ENCODE assay signal across 1 cellular context in genomic region chr2:231957913-231958763, GRCh38.
TF ChIP-seq lines count a peak whose summit lies in the region.

No MANE protein-coding gene starts in this region.

TF ChIP-seq in HepG2, 621 proteins besides CTCF, POLR2A, EP300 and RAD21 (continued from another document and continues in another):
- TF ChIP-seq, protein P1, sequence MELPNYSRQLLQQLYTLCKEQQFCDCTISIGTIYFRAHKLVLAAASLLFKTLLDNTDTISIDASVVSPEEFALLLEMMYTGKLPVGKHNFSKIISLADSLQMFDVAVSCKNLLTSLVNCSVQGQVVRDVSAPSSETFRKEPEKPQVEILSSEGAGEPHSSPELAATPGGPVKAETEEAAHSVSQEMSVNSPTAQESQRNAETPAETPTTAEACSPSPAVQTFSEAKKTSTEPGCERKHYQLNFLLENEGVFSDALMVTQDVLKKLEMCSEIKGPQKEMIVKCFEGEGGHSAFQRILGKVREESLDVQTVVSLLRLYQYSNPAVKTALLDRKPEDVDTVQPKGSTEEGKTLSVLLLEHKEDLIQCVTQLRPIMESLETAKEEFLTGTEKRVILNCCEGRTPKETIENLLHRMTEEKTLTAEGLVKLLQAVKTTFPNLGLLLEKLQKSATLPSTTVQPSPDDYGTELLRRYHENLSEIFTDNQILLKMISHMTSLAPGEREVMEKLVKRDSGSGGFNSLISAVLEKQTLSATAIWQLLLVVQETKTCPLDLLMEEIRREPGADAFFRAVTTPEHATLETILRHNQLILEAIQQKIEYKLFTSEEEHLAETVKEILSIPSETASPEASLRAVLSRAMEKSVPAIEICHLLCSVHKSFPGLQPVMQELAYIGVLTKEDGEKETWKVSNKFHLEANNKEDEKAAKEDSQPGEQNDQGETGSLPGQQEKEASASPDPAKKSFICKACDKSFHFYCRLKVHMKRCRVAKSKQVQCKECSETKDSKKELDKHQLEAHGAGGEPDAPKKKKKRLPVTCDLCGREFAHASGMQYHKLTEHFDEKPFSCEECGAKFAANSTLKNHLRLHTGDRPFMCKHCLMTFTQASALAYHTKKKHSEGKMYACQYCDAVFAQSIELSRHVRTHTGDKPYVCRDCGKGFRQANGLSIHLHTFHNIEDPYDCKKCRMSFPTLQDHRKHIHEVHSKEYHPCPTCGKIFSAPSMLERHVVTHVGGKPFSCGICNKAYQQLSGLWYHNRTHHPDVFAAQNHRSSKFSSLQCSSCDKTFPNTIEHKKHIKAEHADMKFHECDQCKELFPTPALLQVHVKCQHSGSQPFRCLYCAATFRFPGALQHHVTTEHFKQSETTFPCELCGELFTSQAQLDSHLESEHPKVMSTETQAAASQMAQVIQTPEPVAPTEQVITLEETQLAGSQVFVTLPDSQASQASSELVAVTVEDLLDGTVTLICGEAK (IDR thresholded peaks at IDR 0.05) = no peak
- TF ChIP-seq, protein P1 (CRISPR knock-in tag; IDR thresholded peaks at IDR 0.05) = no peak
- TF ChIP-seq PRDM15 (CRISPR knock-in tag; IDR thresholded peaks at IDR 0.05) (no peak), ZNF567 (CRISPR knock-in tag; IDR thresholded peaks at IDR 0.05; ENCODE audit: borderline replicate concordance) (no peak), RAD51 (IDR thresholded peaks at IDR 0.05; ENCODE audit: borderline replicate concordance) (no peak), ZNF616 (CRISPR knock-in tag; IDR thresholded peaks at IDR 0.05; ENCODE audit: low read depth) (no peak), ZNF549 (CRISPR knock-in tag; IDR thresholded peaks at IDR 0.05) (no peak), TFAP4 (IDR thresholded peaks at IDR 0.05; ENCODE audit: borderline replicate concordance, low read depth) (no peak), NFKBIZ (CRISPR knock-in tag; IDR thresholded peaks at IDR 0.05) (0 out of 2 replicates have a peak, but pooled peaks have one; percentile 28), ZNF24 (IDR thresholded peaks at IDR 0.05) (no peak), SAFB2 (CRISPR knock-in tag; IDR thresholded peaks at IDR 0.05; ENCODE audit: borderline replicate concordance, low read depth) (no peak), ZNF710 (CRISPR knock-in tag; IDR thresholded peaks at IDR 0.05; ENCODE audit: borderline replicate concordance) (no peak), PLRG1 (conservative IDR thresholded peaks at IDR 0.05) (no peak), KLF12 (CRISPR knock-in tag; IDR thresholded peaks at IDR 0.05; ENCODE audit: borderline replicate concordance) (no peak), SRF (IDR thresholded peaks at IDR 0.05; ENCODE audit: low read depth, low read length) (no peak), ZNF432 (CRISPR knock-in tag; IDR thresholded peaks at IDR 0.05; ENCODE audit: borderline replicate concordance) (no peak), ZNF766 (CRISPR knock-in tag; IDR thresholded peaks at IDR 0.05; ENCODE audit: borderline replicate concordance) (no peak), ZNF850 (CRISPR knock-in tag; conservative IDR thresholded peaks at IDR 0.05) (no peak), SKIL (CRISPR knock-in tag; IDR thresholded peaks at IDR 0.05; ENCODE audit: borderline replicate concordance) (no peak), IKZF4 (CRISPR knock-in tag; IDR thresholded peaks at IDR 0.05; ENCODE audit: borderline replicate concordance, low read depth, not compliant biosample characterization) (no peak), ZNF674 (CRISPR knock-in tag; IDR thresholded peaks at IDR 0.05; ENCODE audit: low read depth) (no peak), MAF1 (CRISPR knock-in tag; IDR thresholded peaks at IDR 0.05; ENCODE audit: borderline replicate concordance) (no peak), MAZ (IDR thresholded peaks at IDR 0.05; ENCODE audit: borderline replicate concordance, low read depth, low read length) (no peak), MAZ (CRISPR knock-in tag; IDR thresholded peaks at IDR 0.05; ENCODE audit: low read depth) (no peak), YEATS4 (CRISPR knock-in tag; IDR thresholded peaks at IDR 0.05; ENCODE audit: borderline replicate concordance) (no peak), HNRNPL (IDR thresholded peaks at IDR 0.05; ENCODE audit: low read depth, low read length) (no peak), GTF3A (CRISPR knock-in tag; conservative IDR thresholded peaks at IDR 0.05) (no peak), BRF2 (CRISPR knock-in tag; IDR thresholded peaks at IDR 0.05) (no peak), ELF1 (CRISPR knock-in tag; IDR thresholded peaks at IDR 0.05) (peak; percentile 16; the same call in 1 of the 2 replicates), PHB2 (IDR thresholded peaks at IDR 0.05; ENCODE audit: partially characterized antibody) (no peak), ZNF570 (CRISPR knock-in tag; IDR thresholded peaks at IDR 0.05; ENCODE audit: borderline replicate concordance) (no peak), MED13 (CRISPR knock-in tag; IDR thresholded peaks at IDR 0.05) (no peak), ZNF10 (CRISPR knock-in tag; IDR thresholded peaks at IDR 0.05; ENCODE audit: borderline replicate concordance, low read depth) (no peak), ZKSCAN1 (IDR thresholded peaks at IDR 0.05; ENCODE audit: low read length) (no peak), ZNF678 (CRISPR knock-in tag; IDR thresholded peaks at IDR 0.05) (no peak), ISL2 (CRISPR knock-in tag; IDR thresholded peaks at IDR 0.05) (peak; percentile 20; the same call in 1 of the 2 replicates)
- TF ChIP-seq, protein P2, sequence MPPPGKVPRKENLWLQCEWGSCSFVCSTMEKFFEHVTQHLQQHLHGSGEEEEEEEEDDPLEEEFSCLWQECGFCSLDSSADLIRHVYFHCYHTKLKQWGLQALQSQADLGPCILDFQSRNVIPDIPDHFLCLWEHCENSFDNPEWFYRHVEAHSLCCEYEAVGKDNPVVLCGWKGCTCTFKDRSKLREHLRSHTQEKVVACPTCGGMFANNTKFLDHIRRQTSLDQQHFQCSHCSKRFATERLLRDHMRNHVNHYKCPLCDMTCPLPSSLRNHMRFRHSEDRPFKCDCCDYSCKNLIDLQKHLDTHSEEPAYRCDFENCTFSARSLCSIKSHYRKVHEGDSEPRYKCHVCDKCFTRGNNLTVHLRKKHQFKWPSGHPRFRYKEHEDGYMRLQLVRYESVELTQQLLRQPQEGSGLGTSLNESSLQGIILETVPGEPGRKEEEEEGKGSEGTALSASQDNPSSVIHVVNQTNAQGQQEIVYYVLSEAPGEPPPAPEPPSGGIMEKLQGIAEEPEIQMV (CRISPR knock-in tag; IDR thresholded peaks at IDR 0.05; ENCODE audit: low read depth) = no peak
- TF ChIP-seq, protein P3, sequence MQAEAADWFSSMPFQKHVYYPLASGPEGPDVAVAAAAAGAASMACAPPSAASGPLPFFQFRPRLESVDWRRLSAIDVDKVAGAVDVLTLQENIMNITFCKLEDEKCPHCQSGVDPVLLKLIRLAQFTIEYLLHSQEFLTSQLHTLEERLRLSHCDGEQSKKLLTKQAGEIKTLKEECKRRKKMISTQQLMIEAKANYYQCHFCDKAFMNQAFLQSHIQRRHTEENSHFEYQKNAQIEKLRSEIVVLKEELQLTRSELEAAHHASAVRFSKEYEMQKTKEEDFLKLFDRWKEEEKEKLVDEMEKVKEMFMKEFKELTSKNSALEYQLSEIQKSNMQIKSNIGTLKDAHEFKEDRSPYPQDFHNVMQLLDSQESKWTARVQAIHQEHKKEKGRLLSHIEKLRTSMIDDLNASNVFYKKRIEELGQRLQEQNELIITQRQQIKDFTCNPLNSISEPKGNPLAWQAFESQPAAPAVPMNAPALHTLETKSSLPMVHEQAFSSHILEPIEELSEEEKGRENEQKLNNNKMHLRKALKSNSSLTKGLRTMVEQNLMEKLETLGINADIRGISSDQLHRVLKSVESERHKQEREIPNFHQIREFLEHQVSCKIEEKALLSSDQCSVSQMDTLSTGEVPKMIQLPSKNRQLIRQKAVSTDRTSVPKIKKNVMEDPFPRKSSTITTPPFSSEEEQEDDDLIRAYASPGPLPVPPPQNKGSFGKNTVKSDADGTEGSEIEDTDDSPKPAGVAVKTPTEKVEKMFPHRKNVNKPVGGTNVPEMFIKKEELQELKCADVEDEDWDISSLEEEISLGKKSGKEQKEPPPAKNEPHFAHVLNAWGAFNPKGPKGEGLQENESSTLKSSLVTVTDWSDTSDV (CRISPR knock-in tag; IDR thresholded peaks at IDR 0.05) = no peak
